ENCODE assay signal across 25 cellular contexts in the genomic region with DNA sequence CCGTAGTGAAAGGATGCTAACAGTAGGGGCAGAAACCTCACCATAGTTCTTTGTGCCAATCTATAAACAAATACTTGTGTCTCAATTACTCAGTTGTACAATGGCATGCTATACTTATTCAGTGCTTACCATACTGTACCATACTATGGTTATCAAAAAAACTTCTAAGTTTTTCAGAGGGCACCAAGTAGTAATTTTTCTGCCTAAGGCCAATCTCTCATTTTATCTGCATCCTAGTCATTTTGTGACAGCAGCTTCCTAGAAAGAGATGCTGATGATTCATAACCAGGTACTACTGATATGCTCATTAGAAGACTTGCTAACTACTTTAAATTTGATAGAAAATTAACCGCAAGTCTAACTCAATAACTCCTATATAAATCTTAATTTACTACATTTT. TPM values are rescaled to one million over a fixed set of nuclear protein-coding genes. Genes with fewer than 3 reads are reported as not detected.
"Had no signal": no experiment of that assay in that cellular context is flagged by ENCODE, and none has a peak within 500 bp of the region (broad histone marks: within the 10 kb centered on the region; RNA-seq: fewer than 3 reads in every experiment).

No MANE protein-coding gene starts in this region.

- H3K9me3 Mint-ChIP-seq: activated naive CD4-positive, alpha-beta T cell treated with anti-CD3 and anti-CD28 coated beads, Interleukin-2, amount 50 U/mL, for 72 hours; activated naive CD8-positive, alpha-beta T cell treated with anti-CD3 and anti-CD28 coated beads, Interleukin-2, amount 50 U/mL, for 24 hours; central memory CD8-positive, alpha-beta T cell had no signal

- H3K27ac ChIP-seq: ascending aorta, body of pancreas had no signal

- H3K4me3 Mint-ChIP-seq: activated naive CD8-positive, alpha-beta T cell treated with anti-CD3 and anti-CD28 coated beads, Interleukin-2, amount 50 U/mL, for 24 hours; central memory CD8-positive, alpha-beta T cell; T-helper 17 cell had no signal

- H3K4me1 Mint-ChIP-seq: central memory CD8-positive, alpha-beta T cell had no signal

- DNase-seq: activated CD4-positive, alpha-beta T cell treated with anti-CD3 and anti-CD28 coated beads for 48 hours; activated CD4-positive, alpha-beta T cell treated with anti-CD3 and anti-CD28 coated beads, Interleukin-2, amount 50 U/mL, for 48 hours; activated CD8-positive, alpha-beta memory T cell treated with anti-CD3 and anti-CD28 coated beads, Interleukin-2, amount 50 U/mL, for 4 hours; activated effector memory CD4-positive, alpha-beta T cell treated with Interleukin-2 at 50 U/mL for 16 hours; activated naive CD4-positive, alpha-beta T cell; activated naive CD8-positive, alpha-beta T cell treated with anti-CD3 and anti-CD28 coated beads, Interleukin-2, amount 50 U/mL, for 24 hours; activated T-cell treated with anti-CD3 and anti-CD28 coated beads, Interleukin-2, amount 50 U/mL, for 48 hours; amniotic stem cell; body of pancreas; Karpas-422; NCI-H1105 treated with DMSO at 0.1 percent for 48 hours; NCI-H1436 treated with DMSO at 0.1 percent for 48 hours; NCI-H187; NCI-H2081; NCI-H446; NCI-H524; SHP77 treated with DMSO at 0.1 percent for 48 hours; T-helper 17 cell; T1000 had no signal

- H3K27me3 ChIP-seq: ascending aorta, body of pancreas had no signal

- ATAC-seq: body of pancreas, K562, T-helper 17 cell had no signal

- H3K9me3 ChIP-seq: ascending aorta, body of pancreas had no signal

- FAIRE-seq: RCC 7860, TTC549 had no signal

- H3K36me3 ChIP-seq: ascending aorta had no signal

- H3K36me3 Mint-ChIP-seq: activated naive CD4-positive, alpha-beta T cell treated with anti-CD3 and anti-CD28 coated beads, Interleukin-2, amount 50 U/mL, for 72 hours had no signal

- H3K27ac Mint-ChIP-seq: activated naive CD8-positive, alpha-beta T cell treated with anti-CD3 and anti-CD28 coated beads, Interleukin-2, amount 50 U/mL, for 24 hours; T-helper 17 cell had no signal

- H3K4me1 ChIP-seq: ascending aorta, body of pancreas had no signal

- H3K4me3 ChIP-seq: ascending aorta, body of pancreas, K562 had no signal

RNA-seq across cellular contexts. Expression of a gene that starts 42.9 kb away (rescaled TPM):
- total RNA-seq: activated naive CD4-positive, alpha-beta T cell treated with anti-CD3 and anti-CD28 coated beads, Interleukin-2, amount 50 U/mL, for 72 hours; ascending aorta; body of pancreas; K562 had no signal
- polyA plus RNA-seq: K562 had no signal
